ENCODE assay signal across 1 cellular context in the genomic region with DNA sequence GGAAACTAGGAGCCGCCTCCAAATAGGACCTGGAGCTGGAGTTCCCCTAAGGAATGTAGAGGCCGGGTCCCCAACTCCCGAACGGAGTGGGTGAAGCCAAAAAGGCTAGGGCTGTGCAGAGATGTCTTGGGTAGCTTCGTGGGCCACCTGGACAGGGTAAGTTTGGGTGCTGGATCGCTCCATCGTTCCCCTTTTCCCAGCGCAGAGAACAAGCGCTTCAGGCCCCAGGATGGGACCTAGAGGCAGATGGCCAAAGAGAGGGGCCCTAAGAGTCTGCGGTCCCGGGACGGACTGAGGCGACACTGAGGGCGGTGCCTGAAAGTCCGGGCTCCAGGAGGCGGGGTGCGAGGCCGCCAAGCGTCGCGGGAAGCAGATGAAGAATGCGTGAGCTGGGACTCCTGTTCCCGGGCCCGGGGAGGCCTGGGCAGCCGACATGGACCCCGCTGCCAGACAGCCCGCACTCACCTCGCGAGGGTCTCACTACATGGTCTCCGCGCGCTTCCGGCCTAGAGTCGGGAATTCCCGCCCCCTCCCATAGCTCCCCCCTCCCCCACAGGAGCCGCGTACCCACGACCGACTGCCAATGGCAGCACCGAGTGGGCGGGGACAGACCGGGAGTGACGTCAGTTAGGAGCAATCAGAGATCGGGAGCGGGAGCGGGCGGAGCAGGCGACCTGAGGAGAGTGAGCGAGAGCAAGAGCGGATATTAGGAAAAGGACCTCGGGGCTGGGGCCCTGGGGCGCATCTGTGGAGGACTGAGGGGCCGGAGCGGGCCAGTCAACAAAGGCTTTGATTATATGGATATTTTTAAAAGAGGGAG.
A peak's percentile ranks its signal among the peaks of the same experiment; 100 is the strongest.
TF ChIP-seq lines count a peak whose summit lies in the region.

A gene with protein sequence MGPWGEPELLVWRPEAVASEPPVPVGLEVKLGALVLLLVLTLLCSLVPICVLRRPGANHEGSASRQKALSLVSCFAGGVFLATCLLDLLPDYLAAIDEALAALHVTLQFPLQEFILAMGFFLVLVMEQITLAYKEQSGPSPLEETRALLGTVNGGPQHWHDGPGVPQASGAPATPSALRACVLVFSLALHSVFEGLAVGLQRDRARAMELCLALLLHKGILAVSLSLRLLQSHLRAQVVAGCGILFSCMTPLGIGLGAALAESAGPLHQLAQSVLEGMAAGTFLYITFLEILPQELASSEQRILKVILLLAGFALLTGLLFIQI (minus strand): TSS at position 508 of the 820 bp plus-strand sequence. CDS start 822 bp downstream, outside the sequence.

TF ChIP-seq in HepG2, 621 proteins besides CTCF, POLR2A, EP300 and RAD21 (continued from another document and continues in another):
- TF ChIP-seq, protein P1, sequence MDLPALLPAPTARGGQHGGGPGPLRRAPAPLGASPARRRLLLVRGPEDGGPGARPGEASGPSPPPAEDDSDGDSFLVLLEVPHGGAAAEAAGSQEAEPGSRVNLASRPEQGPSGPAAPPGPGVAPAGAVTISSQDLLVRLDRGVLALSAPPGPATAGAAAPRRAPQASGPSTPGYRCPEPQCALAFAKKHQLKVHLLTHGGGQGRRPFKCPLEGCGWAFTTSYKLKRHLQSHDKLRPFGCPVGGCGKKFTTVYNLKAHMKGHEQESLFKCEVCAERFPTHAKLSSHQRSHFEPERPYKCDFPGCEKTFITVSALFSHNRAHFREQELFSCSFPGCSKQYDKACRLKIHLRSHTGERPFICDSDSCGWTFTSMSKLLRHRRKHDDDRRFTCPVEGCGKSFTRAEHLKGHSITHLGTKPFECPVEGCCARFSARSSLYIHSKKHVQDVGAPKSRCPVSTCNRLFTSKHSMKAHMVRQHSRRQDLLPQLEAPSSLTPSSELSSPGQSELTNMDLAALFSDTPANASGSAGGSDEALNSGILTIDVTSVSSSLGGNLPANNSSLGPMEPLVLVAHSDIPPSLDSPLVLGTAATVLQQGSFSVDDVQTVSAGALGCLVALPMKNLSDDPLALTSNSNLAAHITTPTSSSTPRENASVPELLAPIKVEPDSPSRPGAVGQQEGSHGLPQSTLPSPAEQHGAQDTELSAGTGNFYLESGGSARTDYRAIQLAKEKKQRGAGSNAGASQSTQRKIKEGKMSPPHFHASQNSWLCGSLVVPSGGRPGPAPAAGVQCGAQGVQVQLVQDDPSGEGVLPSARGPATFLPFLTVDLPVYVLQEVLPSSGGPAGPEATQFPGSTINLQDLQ (CRISPR knock-in tag; IDR thresholded peaks at IDR 0.05), result no peak; the same call in 1 of the 2 replicates
- TF ChIP-seq NFE2 (CRISPR knock-in tag; IDR thresholded peaks at IDR 0.05) (no peak), KAT8 (CRISPR knock-in tag; IDR thresholded peaks at IDR 0.05) (peak; percentile 61), EZH2 (conservative IDR thresholded peaks at IDR 0.05; ENCODE audit: low read depth, low read length) (no peak), FOXP1 (IDR thresholded peaks at IDR 0.05) (no peak), FOXP1 (CRISPR knock-in tag; IDR thresholded peaks at IDR 0.05) (no peak), ZNF674 (CRISPR knock-in tag; IDR thresholded peaks at IDR 0.05; ENCODE audit: low read depth) (no peak), ZNF431 (CRISPR knock-in tag; IDR thresholded peaks at IDR 0.05; ENCODE audit: borderline replicate concordance, low read depth) (no peak), DNMT1 (CRISPR knock-in tag; IDR thresholded peaks at IDR 0.05) (0 out of 2 replicates have a peak, but pooled peaks have one; percentile 1), ZIK1 (CRISPR knock-in tag; IDR thresholded peaks at IDR 0.05; ENCODE audit: borderline replicate concordance, low read depth) (peak; percentile 49; the same call in 1 of the 2 replicates), KDM4B (CRISPR knock-in tag; IDR thresholded peaks at IDR 0.05) (no peak), BCL6 (CRISPR knock-in tag; IDR thresholded peaks at IDR 0.05) (0 out of 2 replicates have a peak, but pooled peaks have one; percentile 12), ISL2 (CRISPR knock-in tag; IDR thresholded peaks at IDR 0.05) (no peak), NONO (IDR thresholded peaks at IDR 0.05) (no peak), NONO (CRISPR knock-in tag; conservative IDR thresholded peaks at IDR 0.05) (peak; percentile 55), ZSCAN20 (CRISPR knock-in tag; IDR thresholded peaks at IDR 0.05; ENCODE audit: borderline replicate concordance) (peak; percentile 44; the same call in 1 of the 2 replicates), WIZ (CRISPR knock-in tag; IDR thresholded peaks at IDR 0.05) (no peak), HNRNPL (IDR thresholded peaks at IDR 0.05; ENCODE audit: low read depth, low read length) (no peak), POLR2G (IDR thresholded peaks at IDR 0.05; ENCODE audit: low read depth, low read length) (peak; percentile 72), PPARG (CRISPR knock-in tag; conservative IDR thresholded peaks at IDR 0.05) (no peak), ZBTB7A (CRISPR knock-in tag; IDR thresholded peaks at IDR 0.05) (peak; percentile 90), ZNF121 (CRISPR knock-in tag; IDR thresholded peaks at IDR 0.05) (peak; percentile 83), PHF21A (CRISPR knock-in tag; IDR thresholded peaks at IDR 0.05) (no peak; the same call in 1 of the 2 replicates), KDM5A (IDR thresholded peaks at IDR 0.05; ENCODE audit: borderline replicate concordance, low read length) (peak; percentile 53; the same call in 1 of the 2 replicates), YEATS4 (CRISPR knock-in tag; IDR thresholded peaks at IDR 0.05; ENCODE audit: borderline replicate concordance) (peak; percentile 91), CBX2 (IDR thresholded peaks at IDR 0.05; ENCODE audit: low read depth, low read length) (no peak), CBX2 (CRISPR knock-in tag; IDR thresholded peaks at IDR 0.05; ENCODE audit: low read depth) (no peak), ZNF607 (CRISPR knock-in tag; IDR thresholded peaks at IDR 0.05; ENCODE audit: borderline replicate concordance) (peak; percentile 60; the same call in 1 of the 2 replicates), NFIB (CRISPR knock-in tag; IDR thresholded peaks at IDR 0.05; ENCODE audit: borderline replicate concordance) (no peak), KLF6 (CRISPR knock-in tag; IDR thresholded peaks at IDR 0.05) (no peak), ZNF850 (CRISPR knock-in tag; conservative IDR thresholded peaks at IDR 0.05) (no peak), SP2 (CRISPR knock-in tag; IDR thresholded peaks at IDR 0.05) (peak; percentile 96), ZNF724P (CRISPR knock-in tag; IDR thresholded peaks at IDR 0.05; ENCODE audit: borderline replicate concordance) (no peak), MAFF (IDR thresholded peaks at IDR 0.05; ENCODE audit: low read depth, low read length) (no peak), AGO2 (optimal IDR thresholded peaks at IDR 0.05; ENCODE audit: low read depth, low read length) (peak; percentile 46), ZNF317 (CRISPR knock-in tag; IDR thresholded peaks at IDR 0.05) (peak; percentile 28; the same call in 1 of the 2 replicates), TGIF2 (CRISPR knock-in tag; IDR thresholded peaks at IDR 0.05) (0 out of 2 replicates have a peak, but pooled peaks have one; percentile 54), ZNF816 (CRISPR knock-in tag; IDR thresholded peaks at IDR 0.05; ENCODE audit: borderline replicate concordance) (no peak)
- TF ChIP-seq, protein P2, sequence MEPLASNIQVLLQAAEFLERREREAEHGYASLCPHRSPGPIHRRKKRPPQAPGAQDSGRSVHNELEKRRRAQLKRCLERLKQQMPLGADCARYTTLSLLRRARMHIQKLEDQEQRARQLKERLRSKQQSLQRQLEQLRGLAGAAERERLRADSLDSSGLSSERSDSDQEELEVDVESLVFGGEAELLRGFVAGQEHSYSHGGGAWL (CRISPR knock-in tag; IDR thresholded peaks at IDR 0.05), result peak; percentile 22; the same call in 1 of the 2 replicates
- TF ChIP-seq, protein P3, sequence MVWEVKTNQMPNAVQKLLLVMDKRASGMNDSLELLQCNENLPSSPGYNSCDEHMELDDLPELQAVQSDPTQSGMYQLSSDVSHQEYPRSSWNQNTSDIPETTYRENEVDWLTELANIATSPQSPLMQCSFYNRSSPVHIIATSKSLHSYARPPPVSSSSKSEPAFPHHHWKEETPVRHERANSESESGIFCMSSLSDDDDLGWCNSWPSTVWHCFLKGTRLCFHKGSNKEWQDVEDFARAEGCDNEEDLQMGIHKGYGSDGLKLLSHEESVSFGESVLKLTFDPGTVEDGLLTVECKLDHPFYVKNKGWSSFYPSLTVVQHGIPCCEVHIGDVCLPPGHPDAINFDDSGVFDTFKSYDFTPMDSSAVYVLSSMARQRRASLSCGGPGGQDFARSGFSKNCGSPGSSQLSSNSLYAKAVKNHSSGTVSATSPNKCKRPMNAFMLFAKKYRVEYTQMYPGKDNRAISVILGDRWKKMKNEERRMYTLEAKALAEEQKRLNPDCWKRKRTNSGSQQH (CRISPR knock-in tag; IDR thresholded peaks at IDR 0.05; ENCODE audit: low read depth), result no peak
- TF ChIP-seq, protein P4, sequence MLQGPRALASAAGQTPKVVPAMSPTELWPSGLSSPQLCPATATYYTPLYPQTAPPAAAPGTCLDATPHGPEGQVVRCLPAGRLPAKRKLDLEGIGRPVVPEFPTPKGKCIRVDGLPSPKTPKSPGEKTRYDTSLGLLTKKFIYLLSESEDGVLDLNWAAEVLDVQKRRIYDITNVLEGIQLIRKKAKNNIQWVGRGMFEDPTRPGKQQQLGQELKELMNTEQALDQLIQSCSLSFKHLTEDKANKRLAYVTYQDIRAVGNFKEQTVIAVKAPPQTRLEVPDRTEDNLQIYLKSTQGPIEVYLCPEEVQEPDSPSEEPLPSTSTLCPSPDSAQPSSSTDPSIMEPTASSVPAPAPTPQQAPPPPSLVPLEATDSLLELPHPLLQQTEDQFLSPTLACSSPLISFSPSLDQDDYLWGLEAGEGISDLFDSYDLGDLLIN (CRISPR knock-in tag; IDR thresholded peaks at IDR 0.05; ENCODE audit: borderline replicate concordance), result no peak
- TF ChIP-seq, protein P5, sequence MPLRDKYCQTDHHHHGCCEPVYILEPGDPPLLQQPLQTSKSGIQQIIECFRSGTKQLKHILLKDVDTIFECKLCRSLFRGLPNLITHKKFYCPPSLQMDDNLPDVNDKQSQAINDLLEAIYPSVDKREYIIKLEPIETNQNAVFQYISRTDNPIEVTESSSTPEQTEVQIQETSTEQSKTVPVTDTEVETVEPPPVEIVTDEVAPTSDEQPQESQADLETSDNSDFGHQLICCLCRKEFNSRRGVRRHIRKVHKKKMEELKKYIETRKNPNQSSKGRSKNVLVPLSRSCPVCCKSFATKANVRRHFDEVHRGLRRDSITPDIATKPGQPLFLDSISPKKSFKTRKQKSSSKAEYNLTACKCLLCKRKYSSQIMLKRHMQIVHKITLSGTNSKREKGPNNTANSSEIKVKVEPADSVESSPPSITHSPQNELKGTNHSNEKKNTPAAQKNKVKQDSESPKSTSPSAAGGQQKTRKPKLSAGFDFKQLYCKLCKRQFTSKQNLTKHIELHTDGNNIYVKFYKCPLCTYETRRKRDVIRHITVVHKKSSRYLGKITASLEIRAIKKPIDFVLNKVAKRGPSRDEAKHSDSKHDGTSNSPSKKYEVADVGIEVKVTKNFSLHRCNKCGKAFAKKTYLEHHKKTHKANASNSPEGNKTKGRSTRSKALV (CRISPR knock-in tag; IDR thresholded peaks at IDR 0.05), result peak; percentile 22; the same call in 1 of the 2 replicates
- TF ChIP-seq, protein P6, sequence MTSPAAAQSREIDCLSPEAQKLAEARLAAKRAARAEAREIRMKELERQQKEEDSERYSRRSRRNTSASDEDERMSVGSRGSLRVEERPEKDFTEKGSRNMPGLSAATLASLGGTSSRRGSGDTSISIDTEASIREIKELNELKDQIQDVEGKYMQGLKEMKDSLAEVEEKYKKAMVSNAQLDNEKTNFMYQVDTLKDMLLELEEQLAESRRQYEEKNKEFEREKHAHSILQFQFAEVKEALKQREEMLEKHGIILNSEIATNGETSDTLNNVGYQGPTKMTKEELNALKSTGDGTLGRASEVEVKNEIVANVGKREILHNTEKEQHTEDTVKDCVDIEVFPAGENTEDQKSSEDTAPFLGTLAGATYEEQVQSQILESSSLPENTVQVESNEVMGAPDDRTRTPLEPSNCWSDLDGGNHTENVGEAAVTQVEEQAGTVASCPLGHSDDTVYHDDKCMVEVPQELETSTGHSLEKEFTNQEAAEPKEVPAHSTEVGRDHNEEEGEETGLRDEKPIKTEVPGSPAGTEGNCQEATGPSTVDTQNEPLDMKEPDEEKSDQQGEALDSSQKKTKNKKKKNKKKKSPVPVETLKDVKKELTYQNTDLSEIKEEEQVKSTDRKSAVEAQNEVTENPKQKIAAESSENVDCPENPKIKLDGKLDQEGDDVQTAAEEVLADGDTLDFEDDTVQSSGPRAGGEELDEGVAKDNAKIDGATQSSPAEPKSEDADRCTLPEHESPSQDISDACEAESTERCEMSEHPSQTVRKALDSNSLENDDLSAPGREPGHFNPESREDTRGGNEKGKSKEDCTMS (CRISPR knock-in tag; conservative IDR thresholded peaks at IDR 0.05), result no peak
- TF ChIP-seq, protein P7, sequence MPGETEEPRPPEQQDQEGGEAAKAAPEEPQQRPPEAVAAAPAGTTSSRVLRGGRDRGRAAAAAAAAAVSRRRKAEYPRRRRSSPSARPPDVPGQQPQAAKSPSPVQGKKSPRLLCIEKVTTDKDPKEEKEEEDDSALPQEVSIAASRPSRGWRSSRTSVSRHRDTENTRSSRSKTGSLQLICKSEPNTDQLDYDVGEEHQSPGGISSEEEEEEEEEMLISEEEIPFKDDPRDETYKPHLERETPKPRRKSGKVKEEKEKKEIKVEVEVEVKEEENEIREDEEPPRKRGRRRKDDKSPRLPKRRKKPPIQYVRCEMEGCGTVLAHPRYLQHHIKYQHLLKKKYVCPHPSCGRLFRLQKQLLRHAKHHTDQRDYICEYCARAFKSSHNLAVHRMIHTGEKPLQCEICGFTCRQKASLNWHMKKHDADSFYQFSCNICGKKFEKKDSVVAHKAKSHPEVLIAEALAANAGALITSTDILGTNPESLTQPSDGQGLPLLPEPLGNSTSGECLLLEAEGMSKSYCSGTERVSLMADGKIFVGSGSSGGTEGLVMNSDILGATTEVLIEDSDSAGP (CRISPR knock-in tag; IDR thresholded peaks at IDR 0.05; ENCODE audit: borderline replicate concordance), result peak; percentile 46; the same call in 1 of the 2 replicates
- TF ChIP-seq, protein P8, sequence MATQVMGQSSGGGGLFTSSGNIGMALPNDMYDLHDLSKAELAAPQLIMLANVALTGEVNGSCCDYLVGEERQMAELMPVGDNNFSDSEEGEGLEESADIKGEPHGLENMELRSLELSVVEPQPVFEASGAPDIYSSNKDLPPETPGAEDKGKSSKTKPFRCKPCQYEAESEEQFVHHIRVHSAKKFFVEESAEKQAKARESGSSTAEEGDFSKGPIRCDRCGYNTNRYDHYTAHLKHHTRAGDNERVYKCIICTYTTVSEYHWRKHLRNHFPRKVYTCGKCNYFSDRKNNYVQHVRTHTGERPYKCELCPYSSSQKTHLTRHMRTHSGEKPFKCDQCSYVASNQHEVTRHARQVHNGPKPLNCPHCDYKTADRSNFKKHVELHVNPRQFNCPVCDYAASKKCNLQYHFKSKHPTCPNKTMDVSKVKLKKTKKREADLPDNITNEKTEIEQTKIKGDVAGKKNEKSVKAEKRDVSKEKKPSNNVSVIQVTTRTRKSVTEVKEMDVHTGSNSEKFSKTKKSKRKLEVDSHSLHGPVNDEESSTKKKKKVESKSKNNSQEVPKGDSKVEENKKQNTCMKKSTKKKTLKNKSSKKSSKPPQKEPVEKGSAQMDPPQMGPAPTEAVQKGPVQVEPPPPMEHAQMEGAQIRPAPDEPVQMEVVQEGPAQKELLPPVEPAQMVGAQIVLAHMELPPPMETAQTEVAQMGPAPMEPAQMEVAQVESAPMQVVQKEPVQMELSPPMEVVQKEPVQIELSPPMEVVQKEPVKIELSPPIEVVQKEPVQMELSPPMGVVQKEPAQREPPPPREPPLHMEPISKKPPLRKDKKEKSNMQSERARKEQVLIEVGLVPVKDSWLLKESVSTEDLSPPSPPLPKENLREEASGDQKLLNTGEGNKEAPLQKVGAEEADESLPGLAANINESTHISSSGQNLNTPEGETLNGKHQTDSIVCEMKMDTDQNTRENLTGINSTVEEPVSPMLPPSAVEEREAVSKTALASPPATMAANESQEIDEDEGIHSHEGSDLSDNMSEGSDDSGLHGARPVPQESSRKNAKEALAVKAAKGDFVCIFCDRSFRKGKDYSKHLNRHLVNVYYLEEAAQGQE (IDR thresholded peaks at IDR 0.05; ENCODE audit: borderline replicate concordance in 1 of 2, low read depth in 1 of 2, low read length in 2 of 2), result 0 out of 4 replicates have a peak, but pooled peaks of 1 of the 2 experiments have one; percentile 5
